Comparison of ENCODE assay signal across 8 cellular contexts in genomic region chr15:66905185-66905584, GRCh38.
"Had no signal": no experiment of that assay in that cellular context is flagged by ENCODE, and none has a peak within 500 bp of the region (broad histone marks: within the 10 kb centered on the region; RNA-seq: fewer than 3 reads in every experiment).

No MANE protein-coding gene starts in this region.

- ATAC-seq: HepG2 had no signal

- DNase-seq: HCEC 1CT, HFFc6, IMR-90, KBM-7 had no signal

- H3K4me3 ChIP-seq: GM23338 had no signal

- H3K27ac ChIP-seq: HL-60, KMS-11 had no signal

- H3K4me2 ChIP-seq: GM23338, KMS-11 had no signal

- H2AFZ ChIP-seq: GM23338 had no signal

- H3K9ac ChIP-seq: KMS-11 had no signal
